In genomic region chr7:108863221-108863848, GRCh38 we compare ENCODE assay signal across 28 cellular contexts.
"Had no signal": no experiment of that assay in that cellular context is flagged by ENCODE, and none has a peak within 500 bp of the region (broad histone marks: within the 10 kb centered on the region; RNA-seq: fewer than 3 reads in every experiment).

No MANE protein-coding gene starts in this region.

- DNase-seq: activated CD4-positive, alpha-beta T cell treated with anti-CD3 and anti-CD28 coated beads for 1 hour; activated CD4-positive, alpha-beta T cell treated with anti-CD3 and anti-CD28 coated beads for 48 hours; activated CD4-positive, CD25-positive, alpha-beta regulatory T cell; activated CD8-positive, alpha-beta T cell treated with anti-CD3 and anti-CD28 coated beads for 36 hours; activated gamma-delta T cell; activated naive CD4-positive, alpha-beta T cell treated with Interleukin-2 at 50 U/mL for 16 hours; activated naive CD8-positive, alpha-beta T cell treated with anti-CD3 and anti-CD28 coated beads, Interleukin-2, amount 10 ng/mL, durations not matched to agents 7 days and 5 days; activated T-cell treated with anti-CD3 and anti-CD28 coated beads, Interleukin-2, amount 50 U/mL, for 1 hour; body of pancreas; Karpas-422; NCI-H1048; NCI-H1105 treated with DMSO at 0.1 percent for 48 hours; NCI-H1436; NCI-H1694; NCI-H1930; NCI-H2081 treated with DMSO at 0.1 percent for 48 hours; NCI-H510A; NCI-H526; NCI-H748 treated with DMSO at 0.1 percent for 48 hours; OCI-M1; Right ventricle myocardium superior; SW 1271; T-helper 1 cell; T-helper 2 cell; T-helper 9 cell had no signal

- H3K27ac ChIP-seq: body of pancreas, breast epithelium, VCaP had no signal

- H3K4me3 ChIP-seq: body of pancreas, breast epithelium had no signal

- ATAC-seq: activated CD8-positive, alpha-beta T cell treated with anti-CD3 and anti-CD28 coated beads for 36 hours; body of pancreas had no signal

- H3K4me1 ChIP-seq: body of pancreas, breast epithelium had no signal

- H3K27me3 ChIP-seq: body of pancreas, breast epithelium had no signal

- H3K36me3 ChIP-seq: breast epithelium had no signal

- FAIRE-seq: astrocyte had no signal
